In genomic region chr10:98267894-98268693, GRCh38 we compare ENCODE assay signal across 8 cellular contexts. TPM values are rescaled to one million over a fixed set of nuclear protein-coding genes. Genes with fewer than 3 reads are reported as not detected.
DNase-seq lines count a peak whose midpoint lies in the region; FAIRE-seq and TF ChIP-seq lines count a peak whose summit lies in the region.

Gene LOXL4, minus strand, starts transcription at chr10:98268194. Its CDS starts 5,175 bp downstream, at chr10:98263019.

- no peak for FAIRE-seq in GM12891 (lab: Jason Lieb, UNC)

- no peaks in the 10 kb centered on the region for H3K9me2 ChIP-seq in SU-DHL-6 (replicated peaks; ENCODE audit: insufficient read depth, low read length)

- H3K9ac ChIP-seq in SU-DHL-6 (ENCODE audit: low read length): no peak within 1 kb of the TSS
- H3K9ac ChIP-seq in fibroblast of lung (ENCODE audit: insufficient read depth, low read length): peak within 1 kb of the TSS; percentile 60

- H3K4me3 Mint-ChIP-seq in nephron: peak within 1 kb of the TSS; percentile 84 to 87 (median 86)

- H3K27ac ChIP-seq in A673 (ENCODE audit: low read depth, low read length, poor library complexity, severe bottlenecking): no peak within 1 kb of the TSS
- no peak within 1 kb of the TSS for H3K27ac ChIP-seq in SU-DHL-6 (ENCODE audit: low read depth, low read length)
- H3K27ac ChIP-seq in fibroblast of lung (ENCODE audit: insufficient read depth, low read length): peak within 1 kb of the TSS; percentile 69

- no peak for TF ChIP-seq POLR2A in GM12891 (IDR thresholded peaks at IDR 0.05; ENCODE audit: low read depth, low read length)

- H3K9me3 ChIP-seq in A673 (ENCODE audit: low read depth, low read length, poor library complexity, severe bottlenecking) (no peaks in the 10 kb centered on the region), SU-DHL-6 (ENCODE audit: insufficient read depth, low read length) (no peaks in the 10 kb centered on the region), fibroblast of lung (ENCODE audit: control insufficient read depth, insufficient read depth, low read depth, low read length) (no peaks in the 10 kb centered on the region)

- peak within 1 kb of the TSS; percentile 28 for H3K4me3 ChIP-seq in A673 (ENCODE audit: low read depth, low read length, poor library complexity, severe bottlenecking)
- no peak within 1 kb of the TSS for H3K4me3 ChIP-seq in SU-DHL-6 (ENCODE audit: insufficient read depth, low read length, poor library complexity, severe bottlenecking)
- H3K4me3 ChIP-seq in fibroblast of lung (replicated peaks in 1 of 4; ENCODE audit: control extremely low read depth in 1 of 4, insufficient read depth in 1 of 4, low read depth in 3 of 4, low read length in 4 of 4): peak within 1 kb of the TSS; percentile 48 to 68 (median 60)

- H2AFZ ChIP-seq in SU-DHL-6 (ENCODE audit: low read depth, low read length, severe bottlenecking): no peak within 1 kb of the TSS
- H2AFZ ChIP-seq in fibroblast of lung (ENCODE audit: low read length): peak within 1 kb of the TSS; percentile 19

- no peaks in the 10 kb centered on the region for H4K20me1 ChIP-seq in SU-DHL-6 (ENCODE audit: low read depth, low read length)
- H4K20me1 ChIP-seq in fibroblast of lung (ENCODE audit: control insufficient read depth, extremely low read depth, insufficient read depth, low read length): no peaks in the 10 kb centered on the region

- H3K27me3 Mint-ChIP-seq in nephron (ENCODE audit: low read depth): peaks cover 14% of the 10 kb centered on the region

- POLR2A ChIA-PET in A673 (lab: Charles Lee; ENCODE audit: low non-redundant PET): no interaction called here

- peaks cover 3% of the 10 kb centered on the region for H3K27me3 ChIP-seq in A673 (replicated peaks; ENCODE audit: insufficient read depth, low read depth, low read length, poor library complexity)
- no peaks in the 10 kb centered on the region for H3K27me3 ChIP-seq in SU-DHL-6 (ENCODE audit: low read length)
- peaks cover 3% of the 10 kb centered on the region for H3K27me3 ChIP-seq in fibroblast of lung (ENCODE audit: control insufficient read depth, insufficient read depth, low read length)

- no peak for TF ChIP-seq CTCF in A673 (conservative IDR thresholded peaks at IDR 0.05; ENCODE audit: low read depth, low read length)
- TF ChIP-seq CTCF in SU-DHL-6 (IDR thresholded peaks at IDR 0.05; ENCODE audit: insufficient read depth, low read length, poor library complexity, severe bottlenecking): no peak
- TF ChIP-seq CTCF in fibroblast of lung (conservative IDR thresholded peaks at IDR 0.05 in 1 of 2, IDR thresholded peaks at IDR 0.05 in 1 of 2; ENCODE audit: low read depth in 1 of 2, low read length in 2 of 2): no peak
- TF ChIP-seq CTCF in nephron (IDR thresholded peaks at IDR 0.05; ENCODE audit: unreplicated experiment in 3 of 3): no peak

- H3K4me1 ChIP-seq in A673 (ENCODE audit: insufficient read depth, low read length, poor library complexity, severe bottlenecking) (no peaks in the 10 kb centered on the region), fibroblast of lung (ENCODE audit: control insufficient read depth, extremely low read depth, insufficient read depth, low read length) (peaks cover 25% of the 10 kb centered on the region)

- DNase-seq in A673 (ENCODE audit: low spot score): peak; percentile 9
- peak; percentile 53 for DNase-seq in GM12891 (ENCODE audit: insufficient read length, low spot score)
- peak; percentile 37 to 45 for DNase-seq in fibroblast of lung (ENCODE audit: low read depth in 2 of 2)
- no peak for DNase-seq in stimulated activated CD4-positive, alpha-beta T cell treated with anti-CD3 and anti-CD28 coated beads, Interleukin-2, amount 100 ng/mL, for 24 hours
- no peak for DNase-seq in effector CD4-positive, alpha-beta T cell
- no peak for DNase-seq in activated effector memory CD4-positive, alpha-beta T cell treated with anti-CD3 and anti-CD28 coated beads, Interleukin-2, amount 50 U/mL, for 16 hours

- intact Hi-C loops in A673 (cut with micrococcal nuclease; ENCODE audit: unreplicated experiment): no loop called here

- CTCF ChIA-PET in A673 (lab: Charles Lee): no interaction called here

- BruUV-seq in A673 (replicated peaks; lab: Mats Ljungman, UMichigan): no TSS peak

- peaks cover 34% of the 10 kb centered on the region for H3K4me1 Mint-ChIP-seq in nephron

- H3K27ac Mint-ChIP-seq in nephron: peak within 1 kb of the TSS in 2 of 3 experiments; percentile 57 to 62

- H3K9me3 Mint-ChIP-seq in nephron: no peaks in the 10 kb centered on the region

- H3K4me2 ChIP-seq in SU-DHL-6 (ENCODE audit: low read depth, low read length, poor library complexity, severe bottlenecking) (peak within 1 kb of the TSS; percentile 25), fibroblast of lung (ENCODE audit: extremely low read depth, insufficient read depth, low read length) (peak within 1 kb of the TSS; percentile 98)

- H3K79me2 ChIP-seq in SU-DHL-6 (ENCODE audit: insufficient read depth, low read length) (no peaks in the 10 kb centered on the region), fibroblast of lung (ENCODE audit: control insufficient read depth, insufficient read depth, low read length) (no peaks in the 10 kb centered on the region)

- H3K36me3 ChIP-seq in A673 (ENCODE audit: insufficient read depth, low read length, poor library complexity, severe bottlenecking): no peaks in the 10 kb centered on the region
- no peaks in the 10 kb centered on the region for H3K36me3 ChIP-seq in SU-DHL-6 (ENCODE audit: low read length)
- H3K36me3 ChIP-seq in fibroblast of lung (ENCODE audit: control insufficient read depth, insufficient read depth, low read length): no peaks in the 10 kb centered on the region

- H3F3A ChIP-seq in SU-DHL-6 (ENCODE audit: insufficient read depth): no peaks in the 10 kb centered on the region

- H3K36me3 Mint-ChIP-seq in nephron (ENCODE audit: low read depth): no peaks in the 10 kb centered on the region

TF ChIP-seq in GM12891, 5 proteins besides CTCF, POLR2A, EP300 and RAD21:
- no peak for TF ChIP-seq TAF1 (IDR thresholded peaks at IDR 0.05; ENCODE audit: low read depth, low read length)

RNA-seq across cellular contexts. Expression of gene LOXL4, which starts in this region (rescaled TPM):
- 0.11 TPM in 1 of 2 replicates, not detected in the other for total RNA-seq in A673 (2021)
- 0.15 TPM for polyA plus RNA-seq in GM12891 (2012; ENCODE audit: low read depth, missing spikeins)
- total RNA-seq in fibroblast of lung: 52.6 and 73.0 TPM in 2 replicates
- polyA plus RNA-seq in fibroblast of lung: 39.8 and 75.1 TPM in 2 replicates
- 46.9 and 82.2 TPM in 2 replicates for polyA plus RNA-seq in fibroblast of lung (2012)
- 56.8 and 91.7 TPM in 2 replicates for polyA minus RNA-seq in fibroblast of lung (ENCODE audit: low replicate concordance)

Comparison
In these comparisons a context has a peak if more than half of its experiments do, and no peak if none do; other contexts are left out.
1. RNA of gene LOXL4 (total RNA-seq): 52.6 to 73.0 TPM in fibroblast of lung; 0.11 TPM in A673; every median in the first group is over 10 times any median in the second.
2. Peak in DNase-seq and H3K4me3 ChIP-seq in A673; RNA of the gene not detected or under 1 TPM.
3. DNase-seq: peak in GM12891 (single experiment) and fibroblast of lung (2 of 2); none in stimulated activated CD4-positive, alpha-beta T cell treated with anti-CD3 and anti-CD28 coated beads, Interleukin-2, amount 100 ng/mL, for 24 hours (0 of 2), effector CD4-positive, alpha-beta T cell (single experiment) and activated effector memory CD4-positive, alpha-beta T cell treated with anti-CD3 and anti-CD28 coated beads, Interleukin-2, amount 50 U/mL, for 16 hours (single experiment).